ENCODE assay signal across 1 cellular context in the genomic region with DNA sequence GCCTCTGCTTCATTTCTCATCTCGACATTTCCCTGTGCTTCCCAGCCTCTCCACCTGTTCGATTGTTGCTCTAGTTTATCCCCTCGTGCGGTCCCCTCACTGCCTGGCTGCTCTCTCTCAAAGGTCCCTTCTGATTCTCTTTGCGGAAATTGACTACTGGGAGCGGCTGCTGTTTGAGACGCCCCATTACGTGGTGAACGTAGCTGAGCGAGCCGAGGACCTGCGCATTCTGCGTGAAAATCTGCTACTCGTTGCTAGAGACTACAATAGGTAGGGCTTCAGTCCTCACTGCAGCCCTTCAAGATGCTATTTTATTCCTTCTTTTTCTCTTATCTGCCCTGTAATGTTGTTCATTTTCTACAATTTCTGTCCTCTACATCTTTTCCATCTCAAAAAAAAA.
A peak's percentile ranks its signal among the peaks of the same experiment; 100 is the strongest.
TF ChIP-seq lines count a peak whose summit lies in the region.

No MANE protein-coding gene starts in this region.

TF ChIP-seq in HepG2, 621 proteins besides CTCF, POLR2A, EP300 and RAD21:
- TF ChIP-seq HNRNPLL (IDR thresholded peaks at IDR 0.05; ENCODE audit: low read depth, low read length, poor library complexity, severe bottlenecking): peak; percentile 94
- TF ChIP-seq, protein P1, sequence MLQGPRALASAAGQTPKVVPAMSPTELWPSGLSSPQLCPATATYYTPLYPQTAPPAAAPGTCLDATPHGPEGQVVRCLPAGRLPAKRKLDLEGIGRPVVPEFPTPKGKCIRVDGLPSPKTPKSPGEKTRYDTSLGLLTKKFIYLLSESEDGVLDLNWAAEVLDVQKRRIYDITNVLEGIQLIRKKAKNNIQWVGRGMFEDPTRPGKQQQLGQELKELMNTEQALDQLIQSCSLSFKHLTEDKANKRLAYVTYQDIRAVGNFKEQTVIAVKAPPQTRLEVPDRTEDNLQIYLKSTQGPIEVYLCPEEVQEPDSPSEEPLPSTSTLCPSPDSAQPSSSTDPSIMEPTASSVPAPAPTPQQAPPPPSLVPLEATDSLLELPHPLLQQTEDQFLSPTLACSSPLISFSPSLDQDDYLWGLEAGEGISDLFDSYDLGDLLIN (CRISPR knock-in tag; IDR thresholded peaks at IDR 0.05; ENCODE audit: borderline replicate concordance): no peak
